11 cellular contexts compared by ENCODE assay signal in the genomic region with DNA sequence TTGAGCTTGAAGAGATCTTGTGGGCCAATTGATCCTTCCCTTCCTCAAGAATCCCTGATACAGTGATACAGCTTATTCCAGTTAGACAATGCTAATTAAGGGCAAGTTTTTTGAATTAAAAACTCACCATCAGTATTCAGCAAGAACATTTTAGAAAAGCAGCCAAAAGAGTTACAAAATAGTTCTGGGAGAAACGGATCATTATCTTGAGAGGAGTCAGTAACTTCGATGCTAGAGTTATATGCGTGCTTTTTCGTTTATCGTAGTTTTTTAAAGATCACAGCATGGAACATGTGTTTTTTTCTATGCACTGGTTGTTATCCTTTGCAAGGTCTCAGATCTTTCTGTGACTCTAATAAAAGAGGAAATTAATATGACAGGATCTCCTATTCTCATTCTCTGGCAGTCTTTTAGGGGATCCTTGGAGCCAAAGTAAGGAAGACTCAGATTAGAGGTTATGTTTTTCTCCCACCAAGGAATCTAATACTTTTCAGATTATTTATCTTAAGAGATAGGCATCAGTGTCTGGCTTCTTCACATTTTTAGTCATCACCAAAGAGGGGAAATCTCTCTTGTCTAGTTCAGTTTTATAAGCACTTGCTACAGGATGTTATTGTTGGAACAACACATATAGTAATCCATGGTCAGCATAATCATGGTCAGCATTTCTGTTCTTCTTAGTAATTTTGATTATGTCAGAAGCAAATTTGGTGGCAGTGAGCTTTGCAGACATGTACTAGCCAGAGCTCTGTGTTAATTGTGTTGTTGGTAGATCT.
A peak's percentile ranks its signal among the peaks of the same experiment; 100 is the strongest.
DNase-seq lines count a peak whose midpoint lies in the region; ATAC-seq, FAIRE-seq and TF ChIP-seq lines count a peak whose summit lies in the region.
"Had no signal": no experiment of that assay in that cellular context is flagged by ENCODE, and none has a peak within 500 bp of the region (broad histone marks: within the 10 kb centered on the region; RNA-seq: fewer than 3 reads in every experiment).

No MANE protein-coding gene starts in this region.

- H3K4me3 ChIP-seq in astrocyte (ENCODE audit: insufficient read depth, low read depth, low read length) (no peak overlapping the region), cardiac muscle cell (no peak overlapping the region)

- H3K27me3 ChIP-seq in astrocyte (ENCODE audit: insufficient read depth, low read length) (no peaks in the 10 kb centered on the region), cardiac muscle cell (no peaks in the 10 kb centered on the region)

- no peak overlapping the region for H2AFZ ChIP-seq in astrocyte (ENCODE audit: low read depth, low read length)

- peak overlapping the region; percentile 35 for H3K4me2 ChIP-seq in astrocyte (ENCODE audit: low read length)

- peak; percentile 87 for FAIRE-seq in astrocyte (lab: Jason Lieb, UNC)

- peak; percentile 77 for ATAC-seq in sciatic nerve
- ATAC-seq: CD8-positive, alpha-beta T cell had no signal

- H3K36me3 ChIP-seq in astrocyte (ENCODE audit: insufficient read depth, low read length) (no peaks in the 10 kb centered on the region), cardiac muscle cell (no peaks in the 10 kb centered on the region)

- peaks cover 9% of the 10 kb centered on the region for H3K9me3 Mint-ChIP-seq in astrocyte (ENCODE audit: unreplicated experiment)
- H3K9me3 Mint-ChIP-seq: CD8-positive, alpha-beta T cell had no signal

- H3K4me3 Mint-ChIP-seq in astrocyte (ENCODE audit: unreplicated experiment), result no peak overlapping the region
- H3K4me3 Mint-ChIP-seq: CD8-positive, alpha-beta T cell; memory B cell had no signal

- peaks cover 67% of the 10 kb centered on the region for H3K79me2 ChIP-seq in astrocyte (ENCODE audit: insufficient read depth, low read length)

- H4K20me1 ChIP-seq in astrocyte (ENCODE audit: insufficient read depth, low read length), result peaks cover 11% of the 10 kb centered on the region

- H3K27ac Mint-ChIP-seq in astrocyte (ENCODE audit: unreplicated experiment), result peak overlapping the region; percentile 26
- H3K27ac Mint-ChIP-seq: CD8-positive, alpha-beta T cell; memory B cell had no signal

- H3K9me3 ChIP-seq in astrocyte (ENCODE audit: insufficient read depth, low read depth, low read length) (no peaks in the 10 kb centered on the region), cardiac muscle cell (ENCODE audit: low read depth) (no peaks in the 10 kb centered on the region)

- TF ChIP-seq CTCF in astrocyte (IDR thresholded peaks at IDR 0.05; ENCODE audit: insufficient read depth, low read depth, low read length) (no peak), cardiac muscle cell (IDR thresholded peaks at IDR 0.05; ENCODE audit: low read depth, low read length) (no peak)

- no peaks in the 10 kb centered on the region for H3K27me3 Mint-ChIP-seq in astrocyte (ENCODE audit: low read depth, unreplicated experiment)
- H3K27me3 Mint-ChIP-seq: memory B cell had no signal

- intact Hi-C loops in sciatic nerve (cut with DNase I), result no loop called here

- peak overlapping the region; percentile 3 for H3K9ac ChIP-seq in astrocyte (ENCODE audit: low read length)

- peaks cover 38% of the 10 kb centered on the region for H3K4me1 ChIP-seq in astrocyte (ENCODE audit: insufficient read depth, low read length)
- peaks cover 33% of the 10 kb centered on the region for H3K4me1 ChIP-seq in cardiac muscle cell (ENCODE audit: low read depth)

- peaks cover 8% of the 10 kb centered on the region for H3K36me3 Mint-ChIP-seq in astrocyte (ENCODE audit: low read depth, unreplicated experiment)
- H3K36me3 Mint-ChIP-seq: CD8-positive, alpha-beta T cell had no signal

- H3K27ac ChIP-seq in astrocyte (ENCODE audit: low read depth, low read length) (peak overlapping the region; percentile 52), cardiac muscle cell (peak overlapping the region; percentile 62)

- H3K4me1 Mint-ChIP-seq in astrocyte (ENCODE audit: low read depth, unreplicated experiment), result peaks cover 32% of the 10 kb centered on the region
- H3K4me1 Mint-ChIP-seq: memory B cell had no signal

- DNase-seq in EH (ENCODE audit: low read depth), result peak; percentile 95
- peak; percentile 97 for DNase-seq in astrocyte (ENCODE audit: low read depth)
- DNase-seq in cardiac muscle cell (ENCODE audit: low read depth in 1 of 2, low spot score in 1 of 2), result peak in 1 of 2 donors; percentile 64
- no peak for DNase-seq in sciatic nerve (ENCODE audit: low spot score)
- DNase-seq in NCI-H446 treated with DMSO at 0.1 percent for 48 hours (lab: John Stamatoyannopoulos, UW), result no peak
- no peak for DNase-seq in NCI-H1105 treated with DMSO at 0.1 percent for 48 hours (lab: John Stamatoyannopoulos, UW)
- DNase-seq in activated gamma-delta T cell treated with Interleukin-2 at 50 U/mL for 16 hours, result no peak
- no peak for DNase-seq in DMS153 (lab: John Stamatoyannopoulos, UW)
- DNase-seq: CD8-positive, alpha-beta T cell; NCI-H146 had no signal

Comparison
In these comparisons a context has a peak if more than half of its experiments do, and no peak if none do; other contexts are left out.
1. DNase-seq: peak in EH (single experiment) and astrocyte (single experiment); none in sciatic nerve (single experiment), NCI-H446 treated with DMSO at 0.1 percent for 48 hours (single experiment), NCI-H1105 treated with DMSO at 0.1 percent for 48 hours (single experiment), activated gamma-delta T cell treated with Interleukin-2 at 50 U/mL for 16 hours (single experiment) and DMS153 (single experiment).